8 cellular contexts compared by ENCODE assay signal in the genomic region with DNA sequence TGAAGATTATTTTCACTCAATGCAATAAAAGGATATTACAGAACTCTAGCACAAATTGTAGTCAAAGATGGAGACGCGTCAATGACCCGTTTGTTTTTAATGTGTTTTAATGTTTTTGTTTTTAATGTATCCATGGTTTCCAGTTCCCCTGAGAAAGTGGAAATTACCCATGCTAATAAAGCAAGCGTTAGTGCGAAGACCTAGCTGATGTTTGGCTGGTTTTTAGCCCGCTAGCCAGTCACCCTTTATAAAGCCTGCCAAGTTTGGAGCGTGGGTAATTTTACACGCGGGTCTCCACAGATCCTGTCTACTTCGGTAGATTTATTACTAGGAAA. TPM values are rescaled to one million over a fixed set of nuclear protein-coding genes. Genes with fewer than 3 reads are reported as not detected.
DNase-seq lines count a peak whose midpoint lies in the region; ATAC-seq, FAIRE-seq and TF ChIP-seq lines count a peak whose summit lies in the region.

No MANE protein-coding gene starts in this region.

- peaks cover 0 to 29% (median 12%) of the 10 kb centered on the region in 4 donors for H3K4me1 ChIP-seq in Peyer's patch
- H3K4me1 ChIP-seq in endothelial cell of umbilical vein (ENCODE audit: control insufficient read depth, extremely low read depth, insufficient read depth, low read length): peaks cover 21% of the 10 kb centered on the region

- dilution Hi-C loops in endothelial cell of umbilical vein (cut with MboI; ENCODE audit: extremely low pct_ligation_motif_present, low sequenced_read_pairs): no loop called here

- H3K27ac Mint-ChIP-seq in naive B cell: peak overlapping the region; percentile 100

- TF ChIP-seq CTCF in Peyer's patch (IDR thresholded peaks at IDR 0.05) (no peak), endothelial cell of umbilical vein (IDR thresholded peaks at IDR 0.05; ENCODE audit: extremely low read depth in 1 of 2, insufficient read depth in 1 of 2, low read depth in 1 of 2, low read length in 2 of 2) (no peak)

- peak overlapping the region; percentile 91 for H2AFZ ChIP-seq in endothelial cell of umbilical vein (ENCODE audit: low read depth, low read length)

- H3K36me3 ChIP-seq in Peyer's patch (no peaks in the 10 kb centered on the region), endothelial cell of umbilical vein (ENCODE audit: control insufficient read depth in 2 of 2, extremely low read depth in 1 of 2, insufficient read depth in 2 of 2, low read length in 2 of 2) (no peaks in the 10 kb centered on the region)

- H3K4me1 Mint-ChIP-seq in naive B cell: peaks cover 22 to 54% (median 29%) of the 10 kb centered on the region in 3 donors

- TF ChIP-seq POLR2A in Peyer's patch (IDR thresholded peaks at IDR 0.05) (no peak), endothelial cell of umbilical vein (IDR thresholded peaks at IDR 0.05; ENCODE audit: low read depth, low read length) (no peak)

- peak overlapping the region; percentile 89 to 94 (median 92) for H3K27ac ChIP-seq in Peyer's patch
- peak overlapping the region; percentile 89 for H3K27ac ChIP-seq in endothelial cell of umbilical vein (ENCODE audit: insufficient read depth, low read depth, low read length)

- H3K9me3 ChIP-seq in Peyer's patch (no peaks in the 10 kb centered on the region), endothelial cell of umbilical vein (replicated peaks; ENCODE audit: control insufficient read depth, insufficient read depth, low read length) (no peaks in the 10 kb centered on the region)

- ATAC-seq in Right ventricle myocardium inferior (peak; percentile 68), HG03064 (IDR thresholded peaks at IDR 0.05; ENCODE audit: low read depth, unreplicated experiment) (peak; percentile 19), naive B cell (ENCODE audit: low read depth in 2 of 2) (peak; percentile 61 to 65)

- no peaks in the 10 kb centered on the region for H3K27me3 ChIP-seq in Peyer's patch
- peaks cover 2 to 5% of the 10 kb centered on the region in 2 experiments for H3K27me3 ChIP-seq in endothelial cell of umbilical vein (ENCODE audit: control insufficient read depth in 2 of 2, insufficient read depth in 2 of 2, low read length in 2 of 2)

- H4K20me1 ChIP-seq in endothelial cell of umbilical vein (replicated peaks; ENCODE audit: control insufficient read depth, extremely low read depth, insufficient read depth, low read length): no peaks in the 10 kb centered on the region

- intact Hi-C loops in Right ventricle myocardium inferior (cut with DNase I) (loop anchor here (2.0 to 5.0 kb wide), 4 partner anchors 43 to 132 kb away; a partner anchor contains a TSS), cardiac septum (cut with DNase I) (loop anchor here (2.0 kb wide), 1 partner anchor 58 kb away; a partner anchor contains a TSS), endothelial cell of umbilical vein (cut with micrococcal nuclease) (loop anchor here (1.0 to 10.0 kb wide), 6 partner anchors 58 to 187 kb away; a partner anchor contains a TSS)

- POLR2A ChIA-PET in endothelial cell of umbilical vein (lab: Charles Lee): no interaction called here

- no peak for FAIRE-seq in endothelial cell of umbilical vein (lab: Jason Lieb, UNC)

- H3K36me3 Mint-ChIP-seq in naive B cell: peaks cover 0 to 7% of the 10 kb centered on the region in 2 donors

- no peak for DNase-seq in Right ventricle myocardium inferior (ENCODE audit: missing footprints)
- DNase-seq in cardiac septum (ENCODE audit: low spot score): no peak
- no peak for DNase-seq in Peyer's patch
- DNase-seq in endothelial cell of umbilical vein (ENCODE audit: low read depth, low spot score): no peak
- no peak for DNase-seq in naive B cell
- DNase-seq in stimulated activated CD8-positive, alpha-beta memory T cell treated with anti-CD3 and anti-CD28 coated beads, Interleukin-4, amount 100 ng/mL, for 48 hours: no peak
- DNase-seq in GOT3 (lab: John Stamatoyannopoulos, UW): no peak

- H3K4me3 ChIP-seq in Peyer's patch (peak overlapping the region; percentile 75 to 84 (median 80)), endothelial cell of umbilical vein (replicated peaks in 1 of 3; ENCODE audit: insufficient read depth in 1 of 3, low read depth in 1 of 3, low read length in 3 of 3) (peak overlapping the region; percentile 19 to 94 (median 86))

- BruUV-seq in endothelial cell of umbilical vein (replicated peaks; lab: Mats Ljungman, UMichigan): no TSS peak

- H3K79me2 ChIP-seq in endothelial cell of umbilical vein (ENCODE audit: control insufficient read depth, insufficient read depth, low read length): peaks cover 21% of the 10 kb centered on the region

- no peaks in the 10 kb centered on the region for H3K9me3 Mint-ChIP-seq in naive B cell

- H3K27me3 Mint-ChIP-seq in naive B cell: peaks cover 0 to 6% (median 0%) of the 10 kb centered on the region in 3 donors

- peak overlapping the region; percentile 91 for H3K4me2 ChIP-seq in endothelial cell of umbilical vein (ENCODE audit: insufficient read depth, low read length)

- H3K9me1 ChIP-seq in endothelial cell of umbilical vein (replicated peaks; ENCODE audit: control insufficient read depth, extremely low read depth, insufficient read depth, low read length): no peaks in the 10 kb centered on the region

- H3K4me3 Mint-ChIP-seq in naive B cell: peak overlapping the region; percentile 97 to 100 (median 100)

- peak overlapping the region; percentile 97 for H3K9ac ChIP-seq in endothelial cell of umbilical vein (replicated peaks; ENCODE audit: extremely low read depth, insufficient read depth, low read length)

- CTCF ChIA-PET in endothelial cell of umbilical vein (lab: Charles Lee): interaction anchor here (1.4 to 2.1 kb wide), 2 partner anchors 22 to 118 kb away, joined by 3 to 8 read pairs; no protein-coding TSS in a partner anchor

TF ChIP-seq in endothelial cell of umbilical vein, 7 proteins besides CTCF, POLR2A, EP300 and RAD21:
- TF ChIP-seq EZH2 (IDR thresholded peaks at IDR 0.05; ENCODE audit: borderline replicate concordance, low read depth, low read length, severe bottlenecking) (no peak), GATA2 (IDR thresholded peaks at IDR 0.05; ENCODE audit: insufficient read depth, insufficient read length, low read depth, low read length) (no peak), JUN (IDR thresholded peaks at IDR 0.05; ENCODE audit: borderline replicate concordance, insufficient read depth, insufficient read length, low read depth) (no peak), MYC (IDR thresholded peaks at IDR 0.05; ENCODE audit: low read depth, low read length) (no peak), POLR2AphosphoS5 (IDR thresholded peaks at IDR 0.05; ENCODE audit: insufficient read depth, low read depth, low read length) (no peak), FOS (IDR thresholded peaks at IDR 0.05; ENCODE audit: borderline replicate concordance, insufficient read depth, low read length) (no peak)
- TF ChIP-seq, protein P1, sequence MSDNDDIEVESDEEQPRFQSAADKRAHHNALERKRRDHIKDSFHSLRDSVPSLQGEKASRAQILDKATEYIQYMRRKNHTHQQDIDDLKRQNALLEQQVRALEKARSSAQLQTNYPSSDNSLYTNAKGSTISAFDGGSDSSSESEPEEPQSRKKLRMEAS (IDR thresholded peaks at IDR 0.05; ENCODE audit: insufficient read depth, insufficient read length): no peak

RNA-seq across cellular contexts. Expression of a gene that starts 0.4 kb away (rescaled TPM):
- total RNA-seq in Right ventricle myocardium inferior: 28.6 TPM
- 28.2 TPM for total RNA-seq in cardiac septum
- 10 to 100 TPM; 51.1 to 71.6 (median 65.0) TPM for total RNA-seq in Peyer's patch
- 27.0 and 27.2 TPM in 2 replicates for total RNA-seq in endothelial cell of umbilical vein
- 17.4 and 24.0 TPM in 2 replicates for polyA plus RNA-seq in endothelial cell of umbilical vein
- polyA plus RNA-seq in endothelial cell of umbilical vein (2011; cell fraction: cytosol; rRNA removed): 22.5 and 24.0 TPM in 2 replicates
- 15.7 TPM in 2 replicates for polyA plus RNA-seq in endothelial cell of umbilical vein (2011; cell fraction: nucleus; rRNA removed)
- polyA plus RNA-seq in endothelial cell of umbilical vein (2012): 29.4 and 29.5 TPM in 2 replicates
- 27.8 and 28.7 TPM in 2 replicates for polyA minus RNA-seq in endothelial cell of umbilical vein
- 24.2 TPM for polyA minus RNA-seq in endothelial cell of umbilical vein (2011; cell fraction: cytosol; rRNA and poly(A)+ RNA removed)
- 17.3 and 22.8 TPM in 2 replicates for polyA minus RNA-seq in endothelial cell of umbilical vein (2011; cell fraction: nucleus; rRNA and poly(A)+ RNA removed)
- 100 to 1,000 TPM in 3 of 6 donors, 10 to 100 TPM in 3; 93.4 to 119 (median 101) TPM for polyA plus RNA-seq in naive B cell (ENCODE audit: low read depth in 6 of 6)

RNA-seq across cellular contexts. Expression of a gene that starts 57.3 kb away (rescaled TPM):
- total RNA-seq in Right ventricle myocardium inferior: 34.5 TPM
- 39.9 TPM for total RNA-seq in cardiac septum
- total RNA-seq in Peyer's patch: 10 to 100 TPM; 46.2 to 69.3 (median 63.4) TPM
- total RNA-seq in endothelial cell of umbilical vein: 28.8 and 30.6 TPM in 2 replicates
- 13.4 and 15.2 TPM in 2 replicates for polyA plus RNA-seq in endothelial cell of umbilical vein
- 11.6 and 12.4 TPM in 2 replicates for polyA plus RNA-seq in endothelial cell of umbilical vein (2011; cell fraction: cytosol; rRNA removed)
- polyA plus RNA-seq in endothelial cell of umbilical vein (2011; cell fraction: nucleus; rRNA removed): 42.3 and 43.2 TPM in 2 replicates
- 12.1 and 20.8 TPM in 2 replicates for polyA plus RNA-seq in endothelial cell of umbilical vein (2012)
- 18.4 and 26.6 TPM in 2 replicates for polyA minus RNA-seq in endothelial cell of umbilical vein
- polyA minus RNA-seq in endothelial cell of umbilical vein (2011; cell fraction: cytosol; rRNA and poly(A)+ RNA removed): 9.5 TPM
- polyA minus RNA-seq in endothelial cell of umbilical vein (2011; cell fraction: nucleus; rRNA and poly(A)+ RNA removed): 17.7 and 23.9 TPM in 2 replicates
- polyA plus RNA-seq in naive B cell (ENCODE audit: low read depth in 6 of 6): 10 to 100 TPM; 41.2 to 59.4 (median 50.1) TPM
